1 cellular context compared by ENCODE assay signal in the genomic region with DNA sequence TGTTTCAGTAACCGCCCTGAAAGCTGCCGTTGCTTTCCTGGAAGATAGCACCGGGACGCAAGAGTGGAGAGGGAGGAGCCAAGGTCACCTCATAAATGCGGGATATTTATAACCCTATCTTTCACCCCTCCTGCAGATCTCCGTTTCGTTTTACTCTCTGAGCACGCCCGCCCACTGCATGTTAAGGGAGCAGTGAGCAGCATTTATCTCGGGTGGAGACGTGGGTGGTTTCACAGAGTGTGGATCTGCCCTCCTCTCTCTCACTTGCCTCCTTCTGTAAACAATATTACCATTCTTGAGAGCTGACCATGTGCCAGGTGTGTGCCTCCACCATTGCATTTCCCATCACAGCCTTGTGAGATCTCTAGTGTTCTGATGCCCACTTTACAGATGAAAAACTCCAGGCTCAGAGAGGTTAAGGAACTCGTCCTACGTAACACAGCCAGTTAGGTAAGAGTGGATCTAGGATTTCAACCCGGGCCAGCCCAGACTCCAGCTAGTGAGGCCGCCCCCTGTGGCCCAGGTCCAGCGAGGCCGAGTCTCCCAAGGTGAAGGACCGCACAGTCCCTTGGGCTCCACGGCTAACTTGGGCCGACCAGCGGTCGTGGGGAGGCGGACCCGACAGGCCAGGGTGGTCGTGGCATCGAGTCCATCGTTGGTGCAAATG.
TF ChIP-seq lines count a peak whose summit lies in the region.

No MANE protein-coding gene starts in this region.

TF ChIP-seq in HepG2, 621 proteins besides CTCF, POLR2A, EP300 and RAD21 (continued from another document and continues in another):
- TF ChIP-seq ZNF556 (CRISPR knock-in tag; IDR thresholded peaks at IDR 0.05; ENCODE audit: borderline replicate concordance) (peak; percentile 86; the same call in 1 of the 2 replicates), FOXA3 (CRISPR knock-in tag; IDR thresholded peaks at IDR 0.05) (no peak), ZNF17 (CRISPR knock-in tag; IDR thresholded peaks at IDR 0.05) (no peak), ZNF713 (CRISPR knock-in tag; IDR thresholded peaks at IDR 0.05) (peak; percentile 38; the same call in 1 of the 2 replicates), ZNF335 (CRISPR knock-in tag; IDR thresholded peaks at IDR 0.05) (no peak), ZFP36 (IDR thresholded peaks at IDR 0.05; ENCODE audit: borderline replicate concordance, low read depth, low read length, partially characterized antibody) (peak; percentile 5), ZNF570 (CRISPR knock-in tag; IDR thresholded peaks at IDR 0.05; ENCODE audit: borderline replicate concordance) (no peak), ZNF230 (CRISPR knock-in tag; IDR thresholded peaks at IDR 0.05) (0 out of 2 replicates have a peak, but pooled peaks have one; percentile 76), ASH2L (IDR thresholded peaks at IDR 0.05; ENCODE audit: insufficient read length, low read depth, low read length) (peak; percentile 52), SMARCC2 (IDR thresholded peaks at IDR 0.05) (no peak), ZNF558 (CRISPR knock-in tag; IDR thresholded peaks at IDR 0.05; ENCODE audit: borderline replicate concordance) (no peak; the same call in 1 of the 2 replicates), ZNF296 (CRISPR knock-in tag; conservative IDR thresholded peaks at IDR 0.05) (no peak), ZNF724P (CRISPR knock-in tag; IDR thresholded peaks at IDR 0.05; ENCODE audit: borderline replicate concordance) (0 out of 2 replicates have a peak, but pooled peaks have one; percentile 52), BHLHE40 (IDR thresholded peaks at IDR 0.05; ENCODE audit: low read length) (no peak), CEBPB (IDR thresholded peaks at IDR 0.05; ENCODE audit: borderline replicate concordance, low read depth, low read length) (no peak), CCDC6 (CRISPR knock-in tag; IDR thresholded peaks at IDR 0.05) (peak; percentile 63; the same call in 1 of the 2 replicates), ARNT2 (CRISPR knock-in tag; IDR thresholded peaks at IDR 0.05; ENCODE audit: low read depth) (no peak), ATAD3A (CRISPR knock-in tag; IDR thresholded peaks at IDR 0.05) (no peak), ZNF350 (CRISPR knock-in tag; IDR thresholded peaks at IDR 0.05; ENCODE audit: borderline replicate concordance, low read depth) (peak; percentile 69; the same call in 1 of the 2 replicates), ZMYM2 (CRISPR knock-in tag; IDR thresholded peaks at IDR 0.05) (peak; percentile 93), ZNF44 (CRISPR knock-in tag; IDR thresholded peaks at IDR 0.05) (0 out of 2 replicates have a peak, but pooled peaks have one; percentile 14), ZNF598 (CRISPR knock-in tag; IDR thresholded peaks at IDR 0.05; ENCODE audit: borderline replicate concordance) (no peak), ZNF331 (CRISPR knock-in tag; IDR thresholded peaks at IDR 0.05) (0 out of 2 replicates have a peak, but pooled peaks have one; percentile 19), ZNF33B (CRISPR knock-in tag; IDR thresholded peaks at IDR 0.05) (peak; percentile 20; the same call in 1 of the 2 replicates), ZNF383 (CRISPR knock-in tag; IDR thresholded peaks at IDR 0.05; ENCODE audit: borderline replicate concordance) (peak; percentile 91; the same call in 1 of the 2 replicates), TBX2 (CRISPR knock-in tag; IDR thresholded peaks at IDR 0.05; ENCODE audit: borderline replicate concordance) (no peak), SIN3A (IDR thresholded peaks at IDR 0.05; ENCODE audit: borderline replicate concordance, low read depth, low read length) (0 out of 2 replicates have a peak, but pooled peaks have one; percentile 26), PRPF4 (IDR thresholded peaks at IDR 0.05; ENCODE audit: low read depth, low read length, poor library complexity, severe bottlenecking) (no peak), ZNF83 (CRISPR knock-in tag; IDR thresholded peaks at IDR 0.05; ENCODE audit: borderline replicate concordance) (0 out of 2 replicates have a peak, but pooled peaks have one; percentile 15), HNRNPK (IDR thresholded peaks at IDR 0.05; ENCODE audit: low read depth, low read length, poor library complexity, severe bottlenecking) (no peak), ZFP41 (CRISPR knock-in tag; IDR thresholded peaks at IDR 0.05; ENCODE audit: borderline replicate concordance) (peak; percentile 13; the same call in 1 of the 2 replicates)
- TF ChIP-seq, protein P1, sequence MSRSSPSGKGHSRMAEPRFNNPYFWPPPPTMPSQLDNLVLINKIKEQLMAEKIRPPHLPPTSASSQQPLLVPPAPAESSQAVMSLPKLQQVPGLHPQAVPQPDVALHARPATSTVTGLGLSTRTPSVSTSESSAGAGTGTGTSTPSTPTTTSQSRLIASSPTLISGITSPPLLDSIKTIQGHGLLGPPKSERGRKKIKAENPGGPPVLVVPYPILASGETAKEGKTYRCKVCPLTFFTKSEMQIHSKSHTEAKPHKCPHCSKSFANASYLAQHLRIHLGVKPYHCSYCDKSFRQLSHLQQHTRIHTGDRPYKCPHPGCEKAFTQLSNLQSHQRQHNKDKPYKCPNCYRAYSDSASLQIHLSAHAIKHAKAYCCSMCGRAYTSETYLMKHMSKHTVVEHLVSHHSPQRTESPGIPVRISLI (CRISPR knock-in tag; IDR thresholded peaks at IDR 0.05; ENCODE audit: borderline replicate concordance) = no peak
- TF ChIP-seq, protein P2, sequence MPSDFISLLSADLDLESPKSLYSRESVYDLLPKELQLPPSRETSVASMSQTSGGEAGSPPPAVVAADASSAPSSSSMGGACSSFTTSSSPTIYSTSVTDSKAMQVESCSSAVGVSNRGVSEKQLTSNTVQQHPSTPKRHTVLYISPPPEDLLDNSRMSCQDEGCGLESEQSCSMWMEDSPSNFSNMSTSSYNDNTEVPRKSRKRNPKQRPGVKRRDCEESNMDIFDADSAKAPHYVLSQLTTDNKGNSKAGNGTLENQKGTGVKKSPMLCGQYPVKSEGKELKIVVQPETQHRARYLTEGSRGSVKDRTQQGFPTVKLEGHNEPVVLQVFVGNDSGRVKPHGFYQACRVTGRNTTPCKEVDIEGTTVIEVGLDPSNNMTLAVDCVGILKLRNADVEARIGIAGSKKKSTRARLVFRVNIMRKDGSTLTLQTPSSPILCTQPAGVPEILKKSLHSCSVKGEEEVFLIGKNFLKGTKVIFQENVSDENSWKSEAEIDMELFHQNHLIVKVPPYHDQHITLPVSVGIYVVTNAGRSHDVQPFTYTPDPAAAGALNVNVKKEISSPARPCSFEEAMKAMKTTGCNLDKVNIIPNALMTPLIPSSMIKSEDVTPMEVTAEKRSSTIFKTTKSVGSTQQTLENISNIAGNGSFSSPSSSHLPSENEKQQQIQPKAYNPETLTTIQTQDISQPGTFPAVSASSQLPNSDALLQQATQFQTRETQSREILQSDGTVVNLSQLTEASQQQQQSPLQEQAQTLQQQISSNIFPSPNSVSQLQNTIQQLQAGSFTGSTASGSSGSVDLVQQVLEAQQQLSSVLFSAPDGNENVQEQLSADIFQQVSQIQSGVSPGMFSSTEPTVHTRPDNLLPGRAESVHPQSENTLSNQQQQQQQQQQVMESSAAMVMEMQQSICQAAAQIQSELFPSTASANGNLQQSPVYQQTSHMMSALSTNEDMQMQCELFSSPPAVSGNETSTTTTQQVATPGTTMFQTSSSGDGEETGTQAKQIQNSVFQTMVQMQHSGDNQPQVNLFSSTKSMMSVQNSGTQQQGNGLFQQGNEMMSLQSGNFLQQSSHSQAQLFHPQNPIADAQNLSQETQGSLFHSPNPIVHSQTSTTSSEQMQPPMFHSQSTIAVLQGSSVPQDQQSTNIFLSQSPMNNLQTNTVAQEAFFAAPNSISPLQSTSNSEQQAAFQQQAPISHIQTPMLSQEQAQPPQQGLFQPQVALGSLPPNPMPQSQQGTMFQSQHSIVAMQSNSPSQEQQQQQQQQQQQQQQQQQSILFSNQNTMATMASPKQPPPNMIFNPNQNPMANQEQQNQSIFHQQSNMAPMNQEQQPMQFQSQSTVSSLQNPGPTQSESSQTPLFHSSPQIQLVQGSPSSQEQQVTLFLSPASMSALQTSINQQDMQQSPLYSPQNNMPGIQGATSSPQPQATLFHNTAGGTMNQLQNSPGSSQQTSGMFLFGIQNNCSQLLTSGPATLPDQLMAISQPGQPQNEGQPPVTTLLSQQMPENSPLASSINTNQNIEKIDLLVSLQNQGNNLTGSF (CRISPR knock-in tag; IDR thresholded peaks at IDR 0.05) = no peak
- TF ChIP-seq, protein P3, sequence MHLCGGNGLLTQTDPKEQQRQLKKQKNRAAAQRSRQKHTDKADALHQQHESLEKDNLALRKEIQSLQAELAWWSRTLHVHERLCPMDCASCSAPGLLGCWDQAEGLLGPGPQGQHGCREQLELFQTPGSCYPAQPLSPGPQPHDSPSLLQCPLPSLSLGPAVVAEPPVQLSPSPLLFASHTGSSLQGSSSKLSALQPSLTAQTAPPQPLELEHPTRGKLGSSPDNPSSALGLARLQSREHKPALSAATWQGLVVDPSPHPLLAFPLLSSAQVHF (CRISPR knock-in tag; IDR thresholded peaks at IDR 0.05) = no peak
- TF ChIP-seq, protein P4, sequence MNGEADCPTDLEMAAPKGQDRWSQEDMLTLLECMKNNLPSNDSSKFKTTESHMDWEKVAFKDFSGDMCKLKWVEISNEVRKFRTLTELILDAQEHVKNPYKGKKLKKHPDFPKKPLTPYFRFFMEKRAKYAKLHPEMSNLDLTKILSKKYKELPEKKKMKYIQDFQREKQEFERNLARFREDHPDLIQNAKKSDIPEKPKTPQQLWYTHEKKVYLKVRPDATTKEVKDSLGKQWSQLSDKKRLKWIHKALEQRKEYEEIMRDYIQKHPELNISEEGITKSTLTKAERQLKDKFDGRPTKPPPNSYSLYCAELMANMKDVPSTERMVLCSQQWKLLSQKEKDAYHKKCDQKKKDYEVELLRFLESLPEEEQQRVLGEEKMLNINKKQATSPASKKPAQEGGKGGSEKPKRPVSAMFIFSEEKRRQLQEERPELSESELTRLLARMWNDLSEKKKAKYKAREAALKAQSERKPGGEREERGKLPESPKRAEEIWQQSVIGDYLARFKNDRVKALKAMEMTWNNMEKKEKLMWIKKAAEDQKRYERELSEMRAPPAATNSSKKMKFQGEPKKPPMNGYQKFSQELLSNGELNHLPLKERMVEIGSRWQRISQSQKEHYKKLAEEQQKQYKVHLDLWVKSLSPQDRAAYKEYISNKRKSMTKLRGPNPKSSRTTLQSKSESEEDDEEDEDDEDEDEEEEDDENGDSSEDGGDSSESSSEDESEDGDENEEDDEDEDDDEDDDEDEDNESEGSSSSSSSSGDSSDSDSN (CRISPR knock-in tag; IDR thresholded peaks at IDR 0.05) = peak; percentile 52; the same call in 1 of the 2 replicates
- TF ChIP-seq, protein P5, sequence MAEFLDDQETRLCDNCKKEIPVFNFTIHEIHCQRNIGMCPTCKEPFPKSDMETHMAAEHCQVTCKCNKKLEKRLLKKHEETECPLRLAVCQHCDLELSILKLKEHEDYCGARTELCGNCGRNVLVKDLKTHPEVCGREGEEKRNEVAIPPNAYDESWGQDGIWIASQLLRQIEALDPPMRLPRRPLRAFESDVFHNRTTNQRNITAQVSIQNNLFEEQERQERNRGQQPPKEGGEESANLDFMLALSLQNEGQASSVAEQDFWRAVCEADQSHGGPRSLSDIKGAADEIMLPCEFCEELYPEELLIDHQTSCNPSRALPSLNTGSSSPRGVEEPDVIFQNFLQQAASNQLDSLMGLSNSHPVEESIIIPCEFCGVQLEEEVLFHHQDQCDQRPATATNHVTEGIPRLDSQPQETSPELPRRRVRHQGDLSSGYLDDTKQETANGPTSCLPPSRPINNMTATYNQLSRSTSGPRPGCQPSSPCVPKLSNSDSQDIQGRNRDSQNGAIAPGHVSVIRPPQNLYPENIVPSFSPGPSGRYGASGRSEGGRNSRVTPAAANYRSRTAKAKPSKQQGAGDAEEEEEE (CRISPR knock-in tag; IDR thresholded peaks at IDR 0.05; ENCODE audit: borderline replicate concordance) = no peak
- TF ChIP-seq, protein P6, sequence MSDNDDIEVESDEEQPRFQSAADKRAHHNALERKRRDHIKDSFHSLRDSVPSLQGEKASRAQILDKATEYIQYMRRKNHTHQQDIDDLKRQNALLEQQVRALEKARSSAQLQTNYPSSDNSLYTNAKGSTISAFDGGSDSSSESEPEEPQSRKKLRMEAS (IDR thresholded peaks at IDR 0.05) = peak; percentile 54; the same call in 1 of the 2 replicates
- TF ChIP-seq, protein P7, sequence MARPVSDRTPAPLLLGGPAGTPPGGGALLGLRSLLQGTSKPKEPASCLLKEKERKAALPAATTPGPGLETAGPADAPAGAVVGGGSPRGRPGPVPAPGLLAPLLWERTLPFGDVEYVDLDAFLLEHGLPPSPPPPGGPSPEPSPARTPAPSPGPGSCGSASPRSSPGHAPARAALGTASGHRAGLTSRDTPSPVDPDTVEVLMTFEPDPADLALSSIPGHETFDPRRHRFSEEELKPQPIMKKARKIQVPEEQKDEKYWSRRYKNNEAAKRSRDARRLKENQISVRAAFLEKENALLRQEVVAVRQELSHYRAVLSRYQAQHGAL (CRISPR knock-in tag; IDR thresholded peaks at IDR 0.05; ENCODE audit: not compliant biosample characterization) = no peak
- TF ChIP-seq, protein P8, sequence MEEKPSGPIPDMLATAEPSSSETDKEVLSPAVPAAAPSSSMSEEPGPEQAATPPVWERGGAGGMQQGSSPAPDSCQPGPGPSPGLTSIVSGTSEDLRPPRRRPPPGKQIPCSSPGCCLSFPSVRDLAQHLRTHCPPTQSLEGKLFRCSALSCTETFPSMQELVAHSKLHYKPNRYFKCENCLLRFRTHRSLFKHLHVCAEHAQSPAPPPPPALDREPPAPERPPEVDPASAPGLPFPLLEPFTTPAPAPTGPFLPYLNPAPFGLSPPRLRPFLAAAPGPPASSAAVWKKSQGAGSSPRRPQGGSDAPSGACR (CRISPR knock-in tag; IDR thresholded peaks at IDR 0.05) = no peak
- TF ChIP-seq, protein P9, sequence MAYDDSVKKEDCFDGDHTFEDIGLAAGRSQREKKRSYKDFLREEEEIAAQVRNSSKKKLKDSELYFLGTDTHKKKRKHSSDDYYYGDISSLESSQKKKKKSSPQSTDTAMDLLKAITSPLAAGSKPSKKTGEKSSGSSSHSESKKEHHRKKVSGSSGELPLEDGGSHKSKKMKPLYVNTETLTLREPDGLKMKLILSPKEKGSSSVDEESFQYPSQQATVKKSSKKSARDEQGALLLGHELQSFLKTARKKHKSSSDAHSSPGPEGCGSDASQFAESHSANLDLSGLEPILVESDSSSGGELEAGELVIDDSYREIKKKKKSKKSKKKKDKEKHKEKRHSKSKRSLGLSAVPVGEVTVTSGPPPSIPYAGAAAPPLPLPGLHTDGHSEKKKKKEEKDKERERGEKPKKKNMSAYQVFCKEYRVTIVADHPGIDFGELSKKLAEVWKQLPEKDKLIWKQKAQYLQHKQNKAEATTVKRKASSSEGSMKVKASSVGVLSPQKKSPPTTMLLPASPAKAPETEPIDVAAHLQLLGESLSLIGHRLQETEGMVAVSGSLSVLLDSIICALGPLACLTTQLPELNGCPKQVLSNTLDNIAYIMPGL (CRISPR knock-in tag; IDR thresholded peaks at IDR 0.05; ENCODE audit: borderline replicate concordance in 1 of 2, low read depth in 1 of 2) = peak; percentile 18 to 85; a peak in 1 of 4 replicates
